8 cellular contexts compared by ENCODE assay signal in genomic region chr19:12139885-12140544, GRCh38. TPM values are rescaled to one million over a fixed set of nuclear protein-coding genes. Genes with fewer than 3 reads are reported as not detected.
DNase-seq lines count a peak whose midpoint lies in the region; ATAC-seq lines count a peak whose summit lies in the region.

Gene ZNF20, minus strand, starts transcription at chr19:12140350. Its CDS starts 168 bp downstream, at chr19:12140182.

- CTCF ChIA-PET in activated CD8-positive, alpha-beta T cell treated with anti-CD3 and anti-CD28 coated beads, Interleukin-2, amount 10 ng/mL, durations not matched to agents 7 days and 5 days (lab: Charles Lee), result interaction anchor here (0.9 to 4.2 kb wide), 24 partner anchors 11 to 403 kb away, joined by 3 to 50 read pairs (median 4); partner anchors contain the start of genes ZNF136, ZNF433, ZNF442 and ZNF491

- H3K9me3 Mint-ChIP-seq in activated CD8-positive, alpha-beta T cell treated with anti-CD3 and anti-CD28 coated beads, Interleukin-2, amount 10 ng/mL, durations not matched to agents 7 days and 5 days (ENCODE audit: insufficient read depth), result peaks cover 8% of the 10 kb centered on the region

- H3K27ac Mint-ChIP-seq in activated CD8-positive, alpha-beta T cell treated with anti-CD3 and anti-CD28 coated beads, Interleukin-2, amount 10 ng/mL, durations not matched to agents 7 days and 5 days, result peak within 1 kb of the TSS; percentile 87

- peaks cover 35% of the 10 kb centered on the region for H3K4me1 Mint-ChIP-seq in activated CD8-positive, alpha-beta T cell treated with anti-CD3 and anti-CD28 coated beads, Interleukin-2, amount 10 ng/mL, durations not matched to agents 7 days and 5 days (ENCODE audit: low read depth)

- peak; percentile 92 for ATAC-seq in GM19372 (IDR thresholded peaks at IDR 0.05; ENCODE audit: low read depth, unreplicated experiment)
- peak; percentile 84 for ATAC-seq in HG03571 (IDR thresholded peaks at IDR 0.05; ENCODE audit: unreplicated experiment)
- peak; percentile 97 for ATAC-seq in activated CD8-positive, alpha-beta T cell treated with anti-CD3 and anti-CD28 coated beads, Interleukin-2, amount 10 ng/mL, durations not matched to agents 7 days and 5 days

- peak within 1 kb of the TSS; percentile 94 for H3K4me3 Mint-ChIP-seq in activated CD8-positive, alpha-beta T cell treated with anti-CD3 and anti-CD28 coated beads, Interleukin-2, amount 10 ng/mL, durations not matched to agents 7 days and 5 days

- H3K27me3 Mint-ChIP-seq in activated CD8-positive, alpha-beta T cell treated with anti-CD3 and anti-CD28 coated beads, Interleukin-2, amount 10 ng/mL, durations not matched to agents 7 days and 5 days (ENCODE audit: low read depth), result no peaks in the 10 kb centered on the region

- DNase-seq in C1 segment of cervical spinal cord (lab: John Stamatoyannopoulos, UW), result peak; percentile 55 to 94 (median 90)
- DNase-seq in NCI-H82 treated with DMSO at 0.1 percent for 48 hours (lab: John Stamatoyannopoulos, UW; ENCODE audit: unreplicated experiment), result peak; percentile 93
- peak; percentile 95 for DNase-seq in activated CD8-positive, alpha-beta T cell treated with anti-CD3 and anti-CD28 coated beads, Interleukin-2, amount 10 ng/mL, durations not matched to agents 7 days and 5 days
- DNase-seq in effector CD8-positive, alpha-beta T cell (lab: John Stamatoyannopoulos, UW), result peak; percentile 82
- DNase-seq in lung microvascular endothelial cell (ENCODE audit: low read depth in 2 of 2), result peak; percentile 93 to 94
- DNase-seq in stimulated activated CD4-positive, alpha-beta T cell treated with anti-CD3 and anti-CD28 coated beads, TNF-alpha, amount 100 ng/mL, for 24 hours (ENCODE audit: low read depth in 3 of 3), result peak; percentile 84 to 93 (median 86)

- POLR2A ChIA-PET in activated CD8-positive, alpha-beta T cell treated with anti-CD3 and anti-CD28 coated beads, Interleukin-2, amount 10 ng/mL, durations not matched to agents 7 days and 5 days (lab: Charles Lee), result interaction anchor here (0.6 to 2.2 kb wide), 10 partner anchors 23 to 1101 kb away, joined by 3 to 13 read pairs (median 7); partner anchors contain the start of genes ZNF136, ZNF441, ZNF563 and ZNF700

- H3K36me3 Mint-ChIP-seq in activated CD8-positive, alpha-beta T cell treated with anti-CD3 and anti-CD28 coated beads, Interleukin-2, amount 10 ng/mL, durations not matched to agents 7 days and 5 days (ENCODE audit: low read depth), result peaks cover 30% of the 10 kb centered on the region

RNA-seq across cellular contexts. Expression of gene ZNF20, which starts in this region (rescaled TPM):
- total RNA-seq in activated CD8-positive, alpha-beta T cell treated with anti-CD3 and anti-CD28 coated beads, Interleukin-2, amount 10 ng/mL, durations not matched to agents 7 days and 5 days, result 1 to 10 TPM; 3.2 to 4.1 TPM
- total RNA-seq in lung microvascular endothelial cell, result 2.2 and 3.2 TPM in 2 replicates

Comparison
In these comparisons a context has a peak if more than half of its experiments do, and no peak if none do; other contexts are left out.
1. Peak in every context shown above with its lines: DNase-seq and ATAC-seq.